Comparison of ENCODE assay signal across 2 cellular contexts in the genomic region with DNA sequence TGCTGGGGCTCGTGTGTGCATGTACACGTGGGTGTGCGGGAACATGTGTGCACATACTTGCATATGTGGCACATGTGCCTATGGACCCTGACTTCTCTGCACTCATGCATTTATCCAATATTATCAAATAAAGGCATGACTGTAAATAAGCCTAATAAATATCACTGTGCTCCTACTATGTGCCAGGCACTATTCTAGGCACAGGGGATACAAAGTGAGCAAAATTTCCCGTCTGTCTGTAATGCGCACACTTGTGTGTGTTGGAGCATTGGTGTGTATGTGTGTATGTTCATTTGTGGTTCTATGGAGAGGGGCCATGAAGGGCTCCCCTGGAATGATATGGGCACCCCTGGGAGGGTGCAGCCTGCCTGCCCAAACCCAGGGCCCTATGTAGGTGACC.
A peak's percentile ranks its signal among the peaks of the same experiment; 100 is the strongest.
TF ChIP-seq lines count a peak whose summit lies in the region.

No MANE protein-coding gene starts in this region.

TF ChIP-seq in HepG2, 621 proteins besides CTCF, POLR2A, EP300 and RAD21:
- TF ChIP-seq IRX3 (CRISPR knock-in tag; IDR thresholded peaks at IDR 0.05; ENCODE audit: borderline replicate concordance, low read depth) (no peak), ZKSCAN1 (IDR thresholded peaks at IDR 0.05; ENCODE audit: low read length) (0 out of 2 replicates have a peak, but pooled peaks have one; percentile 33)
TF ChIP-seq in HepG2: peak in this region for 1.

TF ChIP-seq in K562, 482 proteins besides CTCF, POLR2A, EP300 and RAD21:
- TF ChIP-seq, protein P1, sequence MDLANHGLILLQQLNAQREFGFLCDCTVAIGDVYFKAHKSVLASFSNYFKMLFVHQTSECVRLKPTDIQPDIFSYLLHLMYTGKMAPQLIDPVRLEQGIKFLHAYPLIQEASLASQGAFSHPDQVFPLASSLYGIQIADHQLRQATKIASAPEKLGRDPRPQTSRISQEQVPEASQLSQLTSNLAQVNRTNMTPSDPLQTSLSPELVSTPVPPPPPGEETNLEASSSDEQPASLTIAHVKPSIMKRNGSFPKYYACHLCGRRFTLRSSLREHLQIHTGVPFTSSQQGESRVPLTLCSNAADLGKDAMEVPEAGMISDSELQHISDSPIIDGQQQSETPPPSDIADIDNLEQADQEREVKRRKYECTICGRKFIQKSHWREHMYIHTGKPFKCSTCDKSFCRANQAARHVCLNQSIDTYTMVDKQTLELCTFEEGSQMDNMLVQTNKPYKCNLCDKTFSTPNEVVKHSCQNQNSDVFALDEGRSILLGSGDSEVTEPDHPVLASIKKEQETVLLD (IDR thresholded peaks at IDR 0.05) = no peak
- TF ChIP-seq ZKSCAN1 (IDR thresholded peaks at IDR 0.05; ENCODE audit: low read depth, low read length) = peak; percentile 91
